ENCODE assay signal across 24 cellular contexts in the genomic region with DNA sequence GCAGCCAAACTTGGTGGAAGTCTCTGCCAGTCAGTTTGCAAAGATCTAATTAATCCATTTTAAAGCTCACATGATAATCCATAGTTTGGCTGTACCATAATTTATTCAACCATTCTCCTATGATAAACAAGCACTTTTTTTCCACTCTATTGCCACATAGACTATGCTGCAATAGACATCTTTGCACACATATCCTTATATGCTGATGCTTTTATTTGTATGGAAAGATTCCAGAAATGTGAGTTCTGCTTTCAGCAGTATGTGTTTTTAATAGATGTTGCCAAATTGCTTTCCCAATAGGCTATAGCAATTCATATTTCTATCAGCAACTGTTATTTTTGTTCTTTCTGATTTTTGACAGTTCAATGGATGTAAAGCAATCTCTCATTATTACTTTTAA.
"Had no signal": no experiment of that assay in that cellular context is flagged by ENCODE, and none has a peak within 500 bp of the region (broad histone marks: within the 10 kb centered on the region; RNA-seq: fewer than 3 reads in every experiment).

No MANE protein-coding gene starts in this region.

- H3K4me3 Mint-ChIP-seq: activated T-helper 17 cell treated with anti-CD3 and anti-CD28 coated beads, Interleukin-2, amount 50 U/mL, for 72 hours; central memory CD8-positive, alpha-beta T cell; effector memory CD8-positive, alpha-beta T cell; naive thymus-derived CD4-positive, alpha-beta T cell; neural crest cell; stimulated activated naive B cell treated with anti-CD40 and anti-IgM and Interleukin-4, amounts not matched to agents 10 μg/mL and 1 μg/mL and 100 μg/mL, for 72 hours; WTC11 had no signal

- H3K36me3 Mint-ChIP-seq: activated naive CD4-positive, alpha-beta T cell treated with anti-CD3 and anti-CD28 coated beads, Interleukin-2, amount 50 U/mL, for 72 hours; naive thymus-derived CD4-positive, alpha-beta T cell; WTC11 had no signal

- DNase-seq: activated T-cell treated with anti-CD3 and anti-CD28 coated beads, Interleukin-2, amount 50 U/mL, for 1 hour; adrenal gland; colonic mucosa; dorsolateral prefrontal cortex; effector memory CD8-positive, alpha-beta T cell; foreskin keratinocyte; kidney; naive thymus-derived CD4-positive, alpha-beta T cell; posterior cingulate gyrus; sigmoid colon; stimulated activated CD4-positive, alpha-beta T cell treated with anti-CD3 and anti-CD28 coated beads, Interleukin-2, amount 100 ng/mL, for 48 hours; stimulated activated CD8-positive, alpha-beta memory T cell treated with anti-CD3 and anti-CD28 coated beads, Interleukin-4, amount 100 ng/mL, for 48 hours; stimulated activated naive B cell treated with anti-CD40 and anti-IgM and Interleukin-4, amounts not matched to agents 10 μg/mL and 1 μg/mL and 100 μg/mL, for 72 hours; T-helper 9 cell; testis; trophoblast cell had no signal

- H3K4me1 Mint-ChIP-seq: activated T-helper 17 cell treated with anti-CD3 and anti-CD28 coated beads, Interleukin-2, amount 50 U/mL, for 72 hours; central memory CD8-positive, alpha-beta T cell; naive thymus-derived CD4-positive, alpha-beta T cell had no signal

- ATAC-seq: activated naive CD4-positive, alpha-beta T cell treated with anti-CD3 and anti-CD28 coated beads, Interleukin-2, amount 50 U/mL, for 72 hours; activated T-helper 17 cell treated with anti-CD3 and anti-CD28 coated beads, Interleukin-2, amount 50 U/mL, for 72 hours; effector memory CD8-positive, alpha-beta T cell; esophagus mucosa; foreskin keratinocyte; naive thymus-derived CD4-positive, alpha-beta T cell; stimulated activated naive B cell treated with anti-CD40 and anti-IgM and Interleukin-4, amounts not matched to agents 10 μg/mL and 1 μg/mL and 100 μg/mL, for 72 hours; WTC11 had no signal

- H3K27ac Mint-ChIP-seq: activated naive CD4-positive, alpha-beta T cell treated with anti-CD3 and anti-CD28 coated beads, Interleukin-2, amount 50 U/mL, for 72 hours; activated T-helper 17 cell treated with anti-CD3 and anti-CD28 coated beads, Interleukin-2, amount 50 U/mL, for 72 hours; effector memory CD8-positive, alpha-beta T cell; naive thymus-derived CD4-positive, alpha-beta T cell; stimulated activated naive B cell treated with anti-CD40 and anti-IgM and Interleukin-4, amounts not matched to agents 10 μg/mL and 1 μg/mL and 100 μg/mL, for 72 hours; WTC11 had no signal

- H3K4me3 ChIP-seq: adrenal gland, colonic mucosa, dorsolateral prefrontal cortex, lung, sigmoid colon, testis, vagina had no signal

- H3K27me3 Mint-ChIP-seq: activated T-helper 17 cell treated with anti-CD3 and anti-CD28 coated beads, Interleukin-2, amount 50 U/mL, for 72 hours; central memory CD8-positive, alpha-beta T cell; effector memory CD8-positive, alpha-beta T cell; naive thymus-derived CD4-positive, alpha-beta T cell; stimulated activated naive B cell treated with anti-CD40 and anti-IgM and Interleukin-4, amounts not matched to agents 10 μg/mL and 1 μg/mL and 100 μg/mL, for 72 hours had no signal

- H3K9me3 Mint-ChIP-seq: activated naive CD4-positive, alpha-beta T cell treated with anti-CD3 and anti-CD28 coated beads, Interleukin-2, amount 50 U/mL, for 72 hours; activated T-helper 17 cell treated with anti-CD3 and anti-CD28 coated beads, Interleukin-2, amount 50 U/mL, for 72 hours; central memory CD8-positive, alpha-beta T cell had no signal
